In the genomic region with DNA sequence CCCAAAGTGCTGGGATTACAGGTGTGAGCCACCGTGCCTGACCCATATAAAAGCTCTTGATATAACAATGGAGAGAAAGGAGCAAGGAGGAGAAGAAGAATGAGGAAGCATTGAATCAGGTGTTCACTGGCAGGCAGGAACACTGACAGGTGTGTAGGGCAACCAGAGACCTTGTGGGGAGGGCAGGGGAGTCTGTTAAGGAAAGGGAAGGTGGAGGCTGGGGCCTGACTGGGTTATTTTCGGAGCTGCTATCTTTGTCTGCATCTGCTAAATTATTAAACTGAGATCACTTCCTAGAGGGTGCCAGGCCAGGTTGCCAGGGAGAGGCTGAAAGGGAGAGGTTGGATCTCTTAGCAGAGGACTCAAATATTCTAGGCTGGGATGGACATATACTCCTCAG, we compare ENCODE assay signal across 22 cellular contexts. TPM values are rescaled to one million over a fixed set of nuclear protein-coding genes. Genes with fewer than 3 reads are reported as not detected.
DNase-seq lines count a peak whose midpoint lies in the region; ATAC-seq, FAIRE-seq and TF ChIP-seq lines count a peak whose summit lies in the region.
"Had no signal": no experiment of that assay in that cellular context is flagged by ENCODE, and none has a peak within 500 bp of the region (broad histone marks: within the 10 kb centered on the region; RNA-seq: fewer than 3 reads in every experiment).

No MANE protein-coding gene starts in this region.

- H3K27me3 ChIP-seq in BLaER1 = no peaks in the 10 kb centered on the region
- H3K27me3 ChIP-seq in PC-3 (ENCODE audit: low read length) = no peaks in the 10 kb centered on the region
- H3K27me3 ChIP-seq in thyroid gland = no peaks in the 10 kb centered on the region

- TF ChIP-seq CTCF in PC-3 (conservative IDR thresholded peaks at IDR 0.05; ENCODE audit: low read depth, low read length) (no peak), kidney (IDR thresholded peaks at IDR 0.05; ENCODE audit: borderline replicate concordance, extremely low read depth, insufficient read depth) (no peak), thyroid gland (IDR thresholded peaks at IDR 0.05) (no peak)

- H3K4me1 ChIP-seq in BLaER1 (peaks cover 17% of the 10 kb centered on the region), PC-3 (ENCODE audit: insufficient read depth, low read length) (peaks cover 14% of the 10 kb centered on the region), kidney (ENCODE audit: control insufficient read depth in 1 of 2, insufficient read depth in 1 of 2, low read depth in 1 of 2, low read length in 2 of 2) (peaks cover 0 to 2% of the 10 kb centered on the region in 2 donors), thyroid gland (no peaks in the 10 kb centered on the region)

- no peaks in the 10 kb centered on the region for H3K79me2 ChIP-seq in PC-3 (ENCODE audit: low read length)

- peaks cover 4% of the 10 kb centered on the region for H3F3A ChIP-seq in PC-3 (ENCODE audit: low read length, unreplicated experiment)

- no peaks in the 10 kb centered on the region for H3K9me3 ChIP-seq in BLaER1
- H3K9me3 ChIP-seq in PC-3 (ENCODE audit: low read length) = no peaks in the 10 kb centered on the region
- no peaks in the 10 kb centered on the region for H3K9me3 ChIP-seq in kidney (ENCODE audit: control insufficient read depth in 1 of 2, low read length in 2 of 2)
- H3K9me3 ChIP-seq in thyroid gland = no peaks in the 10 kb centered on the region
- H3K9me3 ChIP-seq: Caco-2 had no signal

- H3K4me3 ChIP-seq in BLaER1 (no peak overlapping the region), PC-3 (ENCODE audit: low read length) (no peak overlapping the region), kidney (ENCODE audit: low read length in 2 of 2) (no peak overlapping the region), thyroid gland (replicated peaks in 1 of 3) (no peak overlapping the region)
- H3K4me3 ChIP-seq: K562 had no signal

- no peak overlapping the region for H3K9ac ChIP-seq in BLaER1
- H3K9ac ChIP-seq in PC-3 (ENCODE audit: low read length) = no peak overlapping the region
- no peak overlapping the region for H3K9ac ChIP-seq in kidney (ENCODE audit: low read length in 2 of 2)

- no peak overlapping the region for H3K27ac Mint-ChIP-seq in stimulated activated effector memory CD8-positive, alpha-beta T cell treated with anti-CD3 and anti-CD28 coated beads, Interleukin-12 subunit alpha, Interleukin-12 subunit beta, amount 100 ng/mL, for 72 hours

- ATAC-seq in PC-3 = no peak
- no peak for ATAC-seq in HG03095 (IDR thresholded peaks at IDR 0.05; ENCODE audit: unreplicated experiment)
- ATAC-seq in stimulated activated effector memory CD8-positive, alpha-beta T cell treated with anti-CD3 and anti-CD28 coated beads, Interleukin-12 subunit alpha, Interleukin-12 subunit beta, amount 100 ng/mL, for 72 hours = no peak
- ATAC-seq: K562 had no signal

- DNase-seq in PC-3 = peak; percentile 25
- peak; percentile 48 for DNase-seq in kidney
- peak; percentile 59 for DNase-seq in putamen (ENCODE audit: low spot score)
- DNase-seq in HUDEP-2 (lab: John Stamatoyannopoulos, UW; ENCODE audit: unreplicated experiment in 76 of 76) = no peak
- DNase-seq in stimulated activated effector memory CD8-positive, alpha-beta T cell treated with anti-CD3 and anti-CD28 coated beads, Interleukin-12 subunit alpha, Interleukin-12 subunit beta, amount 100 ng/mL, for 72 hours (ENCODE audit: low spot score in 2 of 2) = no peak
- no peak for DNase-seq in thyroid gland
- DNase-seq: Caco-2, H7, MV-4-11, NCI-H1417 treated with DMSO at 0.1 percent for 48 hours, NCI-H2029, NCI-H2171, NCI-H748 treated with DMSO at 0.1 percent for 48 hours, OCI-M1 had no signal

- no TSS peak for BruUV-seq in PC-3 (replicated peaks; lab: Mats Ljungman, UMichigan)

- no peak for FAIRE-seq in kidney (lab: Jason Lieb, UNC)
- FAIRE-seq: A204.1, K562 had no signal

- H3K4me3 Mint-ChIP-seq in stimulated activated effector memory CD8-positive, alpha-beta T cell treated with anti-CD3 and anti-CD28 coated beads, Interleukin-12 subunit alpha, Interleukin-12 subunit beta, amount 100 ng/mL, for 72 hours = no peak overlapping the region

- POLR2A ChIA-PET in PC-3 (lab: Charles Lee; ENCODE audit: unreplicated experiment) = no interaction called here

- intact Hi-C loops in PC-3 (cut with micrococcal nuclease) = no loop called here
- intact Hi-C loops in kidney (cut with DNase I) = no loop called here
- intact Hi-C loops in thyroid gland (cut with DNase I) = no loop called here

- CTCF ChIA-PET in PC-3 (lab: Charles Lee) = no interaction called here

- H3K4me2 ChIP-seq in BLaER1 (peak overlapping the region; percentile 22; the same call in 1 of the 2 replicates), PC-3 (ENCODE audit: low read length) (no peak overlapping the region)

- H3K9me2 ChIP-seq in PC-3 (replicated peaks; ENCODE audit: low read length) = no peaks in the 10 kb centered on the region

- WGBS in thyroid gland, 2 donors = 71 to 86% methylated on average over 2 of the region's 2 CpGs

- H4K20me1 ChIP-seq in BLaER1 (no peaks in the 10 kb centered on the region), PC-3 (ENCODE audit: low read length) (no peaks in the 10 kb centered on the region)

- no peaks in the 10 kb centered on the region for H3K9me3 Mint-ChIP-seq in stimulated activated effector memory CD8-positive, alpha-beta T cell treated with anti-CD3 and anti-CD28 coated beads, Interleukin-12 subunit alpha, Interleukin-12 subunit beta, amount 100 ng/mL, for 72 hours

- no peak for TF ChIP-seq POLR2A in thyroid gland (IDR thresholded peaks at IDR 0.05)

- no peak overlapping the region for H2AFZ ChIP-seq in PC-3 (ENCODE audit: low read length)

- no peak overlapping the region for H3K27ac ChIP-seq in BLaER1
- H3K27ac ChIP-seq in PC-3 (ENCODE audit: low read length) = no peak overlapping the region
- no peak overlapping the region for H3K27ac ChIP-seq in kidney (ENCODE audit: low read depth in 2 of 2, low read length in 2 of 2)
- H3K27ac ChIP-seq in thyroid gland = no peak overlapping the region
- H3K27ac ChIP-seq: C4-2B, HL-60, RWPE1 had no signal

- no peaks in the 10 kb centered on the region for H3K36me3 Mint-ChIP-seq in stimulated activated effector memory CD8-positive, alpha-beta T cell treated with anti-CD3 and anti-CD28 coated beads, Interleukin-12 subunit alpha, Interleukin-12 subunit beta, amount 100 ng/mL, for 72 hours

- peaks cover 7% of the 10 kb centered on the region for H3K4me1 Mint-ChIP-seq in stimulated activated effector memory CD8-positive, alpha-beta T cell treated with anti-CD3 and anti-CD28 coated beads, Interleukin-12 subunit alpha, Interleukin-12 subunit beta, amount 100 ng/mL, for 72 hours

- H3K36me3 ChIP-seq in BLaER1 (no peaks in the 10 kb centered on the region), PC-3 (ENCODE audit: low read depth, low read length) (no peaks in the 10 kb centered on the region), kidney (ENCODE audit: control insufficient read depth in 1 of 2, insufficient read depth in 2 of 2, low read length in 2 of 2) (no peaks in the 10 kb centered on the region), thyroid gland (no peaks in the 10 kb centered on the region)

RNA-seq across cellular contexts. Expression of gene TRNP1, which starts 6.8 kb away (rescaled TPM):
- total RNA-seq in PC-3 (2014; rRNA removed) = 108 and 109 TPM in 2 replicates
- 38.3 TPM for total RNA-seq in kidney
- polyA plus RNA-seq in kidney (ENCODE audit: insufficient read depth, low read depth, low replicate concordance) = 33.0 TPM
- 1 to 10 TPM; 2.9 to 8.5 (median 6.5) TPM for total RNA-seq in thyroid gland

RNA-seq across cellular contexts. Expression of gene TENT5B, which starts 26.0 kb away (rescaled TPM):
- 20.0 and 21.4 TPM in 2 replicates for total RNA-seq in PC-3 (2014; rRNA removed)
- total RNA-seq in kidney = 10.2 TPM
- polyA plus RNA-seq in kidney (ENCODE audit: insufficient read depth, low read depth, low replicate concordance) = 12.6 TPM
- 10 to 100 TPM in 3 of 4 donors, 1 to 10 TPM in 1; 4.7 to 21.0 (median 11.8) TPM for total RNA-seq in thyroid gland

RNA-seq across cellular contexts. Expression of gene KDF1, which starts 26.4 kb away (rescaled TPM):
- total RNA-seq in PC-3 (2014; rRNA removed) (21.7 and 22.9 TPM in 2 replicates), kidney (14.1 TPM), thyroid gland (10 to 100 TPM; 13.2 to 30.3 (median 22.6) TPM)
- 19.3 TPM for polyA plus RNA-seq in kidney (ENCODE audit: insufficient read depth, low read depth, low replicate concordance)
- total RNA-seq: NCI-H460 had no signal

Comparison
In these comparisons a context has a peak if more than half of its experiments do, and no peak if none do; other contexts are left out.
1. DNase-seq: peak in PC-3 (single experiment), kidney (single experiment) and putamen (single experiment); none in HUDEP-2 (0 of 76), stimulated activated effector memory CD8-positive, alpha-beta T cell treated with anti-CD3 and anti-CD28 coated beads, Interleukin-12 subunit alpha, Interleukin-12 subunit beta, amount 100 ng/mL, for 72 hours (0 of 2) and thyroid gland (0 of 2).